In genomic region chr4:30755306-30755705, GRCh38 we compare ENCODE assay signal across 1 cellular context.
TF ChIP-seq lines count a peak whose summit lies in the region.

No MANE protein-coding gene starts in this region.

TF ChIP-seq in HCT116, 20 proteins besides CTCF, POLR2A, EP300 and RAD21 (continued from another document):
- TF ChIP-seq ZBTB33 (IDR thresholded peaks at IDR 0.05; ENCODE audit: extremely low read depth, insufficient replicate concordance, low read length) = no peak
- TF ChIP-seq ELF1 (IDR thresholded peaks at IDR 0.05; ENCODE audit: borderline replicate concordance, low read depth) = no peak
TF ChIP-seq in HCT116: peak in this region for 0.
